21 cellular contexts compared by ENCODE assay signal in the genomic region with DNA sequence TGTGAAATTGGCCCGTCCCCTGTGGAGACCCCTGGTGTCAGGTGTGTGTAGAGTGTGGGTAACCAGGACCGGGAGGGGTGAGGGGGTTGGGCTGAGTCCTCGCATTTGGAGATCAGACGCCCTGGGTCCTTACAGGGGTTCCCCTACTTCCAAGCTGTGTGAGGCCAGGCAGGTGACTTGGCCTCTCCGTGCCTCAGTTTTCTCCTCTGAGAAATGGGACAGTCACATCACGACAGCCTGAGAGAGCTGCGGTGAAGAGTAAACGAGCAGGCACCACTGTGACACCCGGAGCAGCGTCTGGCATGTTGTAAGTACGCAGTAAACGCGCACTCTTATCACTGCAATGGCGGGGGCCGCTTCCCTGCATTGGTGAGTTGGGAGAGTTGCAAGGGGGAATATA.
"Had no signal": no experiment of that assay in that cellular context is flagged by ENCODE, and none has a peak within 500 bp of the region (broad histone marks: within the 10 kb centered on the region; RNA-seq: fewer than 3 reads in every experiment).

No MANE protein-coding gene starts in this region.

- DNase-seq: colonic mucosa; dermis blood vessel endothelial cell; erythroblast; foreskin keratinocyte; left colon; left ventricle myocardium superior; mesenchymal stem cell; midbrain; small intestine; stimulated activated CD4-positive, alpha-beta T cell treated with anti-CD3 and anti-CD28 coated beads, Interleukin-12 subunit alpha, Interleukin-12 subunit beta, amount 100 ng/mL, for 4 hours; stimulated activated CD4-positive, alpha-beta T cell treated with anti-CD3 and anti-CD28 coated beads, Interleukin-2, amount 100 ng/mL, for 48 hours; stimulated activated naive CD8-positive, alpha-beta T cell treated with anti-CD3 and anti-CD28 coated beads, Interleukin-15, Interleukin-2, amounts not matched to agents 100 U/mL and 50 U/mL, for 24 hours; thyroid gland had no signal

- H3K9me3 Mint-ChIP-seq: natural killer cell treated with Interleukin-12 subunit alpha and Interleukin-12 subunit beta and Interleukin-15 and Interleukin-18, amount 100 ng/mL, for 72 hours; type B pancreatic cell had no signal

- FAIRE-seq: endothelial cell of umbilical vein, small intestine, urothelium cell line had no signal

- H3K4me2 ChIP-seq: hepatocyte had no signal

- H3K27me3 ChIP-seq: colonic mucosa, foreskin keratinocyte, hepatocyte, right atrium auricular region, thyroid gland had no signal

- H3K4me3 ChIP-seq: colonic mucosa, hepatocyte, lung, right atrium auricular region, suprapubic skin, thyroid gland had no signal

- H3K36me3 Mint-ChIP-seq: natural killer cell treated with Interleukin-12 subunit alpha and Interleukin-12 subunit beta and Interleukin-15 and Interleukin-18, amount 100 ng/mL, for 72 hours; type B pancreatic cell had no signal

- H3K79me2 ChIP-seq: hepatocyte had no signal

- H3K27ac Mint-ChIP-seq: natural killer cell treated with Interleukin-12 subunit alpha and Interleukin-12 subunit beta and Interleukin-15 and Interleukin-18, amount 100 ng/mL, for 72 hours; type B pancreatic cell had no signal

- H3K4me3 Mint-ChIP-seq: natural killer cell treated with Interleukin-12 subunit alpha and Interleukin-12 subunit beta and Interleukin-15 and Interleukin-18, amount 100 ng/mL, for 72 hours had no signal

- H3K4me1 ChIP-seq: colonic mucosa, foreskin keratinocyte, right atrium auricular region, suprapubic skin had no signal

- H2AFZ ChIP-seq: hepatocyte had no signal

- H3K9me3 ChIP-seq: colonic mucosa, right atrium auricular region, suprapubic skin, thyroid gland had no signal

- H3K27ac ChIP-seq: colonic mucosa, foreskin keratinocyte, hepatocyte, right atrium auricular region, suprapubic skin, thyroid gland had no signal

- H3K36me3 ChIP-seq: colonic mucosa, right atrium auricular region, suprapubic skin, thyroid gland had no signal

- ATAC-seq: foreskin keratinocyte; left colon; left ventricle myocardium superior; natural killer cell treated with Interleukin-12 subunit alpha and Interleukin-12 subunit beta and Interleukin-15 and Interleukin-18, amount 100 ng/mL, for 72 hours; stimulated activated naive CD8-positive, alpha-beta T cell treated with anti-CD3 and anti-CD28 coated beads, Interleukin-15, Interleukin-2, amounts not matched to agents 100 U/mL and 50 U/mL, for 24 hours had no signal
